In the genomic region with DNA sequence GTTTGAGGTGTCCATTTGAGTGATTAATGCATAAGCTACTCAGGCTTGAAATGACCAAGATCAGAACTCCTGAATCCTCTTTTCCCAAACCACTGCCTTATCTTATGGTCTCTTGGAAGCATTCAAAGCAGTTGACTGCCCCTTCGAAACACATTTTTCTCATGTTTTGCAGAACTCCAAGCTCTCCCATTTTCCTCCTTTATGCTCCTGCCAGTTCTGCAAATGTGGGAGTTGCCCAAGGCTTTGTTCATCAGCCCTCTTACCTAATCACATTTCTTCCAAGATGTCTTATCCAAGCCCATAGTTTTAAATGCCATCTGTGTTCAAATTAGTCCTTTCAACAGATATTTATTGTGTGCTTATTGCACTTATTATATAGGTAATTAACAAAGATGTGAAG, we compare ENCODE assay signal across 12 cellular contexts. TPM values are rescaled to one million over a fixed set of nuclear protein-coding genes. Genes with fewer than 3 reads are reported as not detected.
DNase-seq lines count a peak whose midpoint lies in the region; ATAC-seq and TF ChIP-seq lines count a peak whose summit lies in the region.
"Had no signal": no experiment of that assay in that cellular context is flagged by ENCODE, and none has a peak within 500 bp of the region (broad histone marks: within the 10 kb centered on the region; RNA-seq: fewer than 3 reads in every experiment).

No MANE protein-coding gene starts in this region.

- POLR2A ChIA-PET in PC-9 (lab: Charles Lee; ENCODE audit: unreplicated experiment) = interaction anchor here (0.6 to 0.9 kb wide), 2 partner anchors 113 to 132 kb away, joined by 3 to 10 read pairs; no protein-coding TSS in a partner anchor

- no peak for ATAC-seq in HG03280 (IDR thresholded peaks at IDR 0.05; ENCODE audit: unreplicated experiment)

- H3K36me3 Mint-ChIP-seq in activated naive CD4-positive, alpha-beta T cell treated with anti-CD3 and anti-CD28 coated beads, Interleukin-2, amount 50 U/mL, for 24 hours = peaks cover 11% of the 10 kb centered on the region

- peak overlapping the region; percentile 67 for H3K27ac Mint-ChIP-seq in activated naive CD4-positive, alpha-beta T cell treated with anti-CD3 and anti-CD28 coated beads, Interleukin-2, amount 50 U/mL, for 24 hours

- DNase-seq in activated naive CD4-positive, alpha-beta T cell treated with Interleukin-2 at 50 U/mL for 16 hours = no peak
- no peak for DNase-seq in PC-9
- DNase-seq in effector memory CD4-positive, alpha-beta T cell = no peak
- DNase-seq in cerebellar nuclear complex (lab: John Stamatoyannopoulos, UW) = no peak
- DNase-seq in HuH-7 (ENCODE audit: low spot score) = no peak
- DNase-seq: H7; NCI-H1105 treated with DMSO at 0.1 percent for 48 hours; NCI-H510A; stimulated activated CD4-positive, alpha-beta T cell treated with anti-CD3 and anti-CD28 coated beads, Interleukin-4, amount 100 ng/mL, for 1 hour had no signal

- H3K9me2 ChIP-seq in PC-9 (ENCODE audit: insufficient read depth) = no peaks in the 10 kb centered on the region

- peaks cover 62% of the 10 kb centered on the region for H3K4me1 Mint-ChIP-seq in activated naive CD4-positive, alpha-beta T cell treated with anti-CD3 and anti-CD28 coated beads, Interleukin-2, amount 50 U/mL, for 24 hours

- peaks cover 37% of the 10 kb centered on the region for H4K20me1 ChIP-seq in PC-9 (ENCODE audit: insufficient read depth)

- H3K36me3 ChIP-seq in PC-9 (ENCODE audit: low read depth) (peaks cover 24% of the 10 kb centered on the region), skeletal muscle satellite cell (ENCODE audit: insufficient read depth, low read length) (peaks cover 27% of the 10 kb centered on the region)
- H3K36me3 ChIP-seq in effector memory CD4-positive, alpha-beta T cell (ENCODE audit: control insufficient read depth, insufficient read depth, low read length) = no peaks in the 10 kb centered on the region

- no TSS peak for BruUV-seq in PC-9 (replicated peaks; lab: Mats Ljungman, UMichigan)

- H3K4me1 ChIP-seq in PC-9 (replicated peaks; ENCODE audit: insufficient read depth) (peaks cover 17% of the 10 kb centered on the region), skeletal muscle satellite cell (ENCODE audit: control insufficient read depth, insufficient read depth, low read length) (peaks cover 11% of the 10 kb centered on the region)
- peaks cover 13% of the 10 kb centered on the region for H3K4me1 ChIP-seq in effector memory CD4-positive, alpha-beta T cell (ENCODE audit: control insufficient read depth, insufficient read depth, low read length, poor library complexity, severe bottlenecking)

- intact Hi-C loops in PC-9 (cut with micrococcal nuclease; ENCODE audit: unreplicated experiment) = no loop called here

- no peak overlapping the region for H3K9ac ChIP-seq in skeletal muscle satellite cell (ENCODE audit: low read depth, low read length)

- H3F3A ChIP-seq in PC-9 (ENCODE audit: insufficient read depth, low read depth) = peaks cover 58% of the 10 kb centered on the region

- TF ChIP-seq CTCF in PC-9 (conservative IDR thresholded peaks at IDR 0.05) = no peak

- no peaks in the 10 kb centered on the region for H3K9me3 ChIP-seq in PC-9 (ENCODE audit: insufficient read depth, low read depth)
- H3K9me3 ChIP-seq in effector memory CD4-positive, alpha-beta T cell (ENCODE audit: control insufficient read depth, low read length) = no peaks in the 10 kb centered on the region
- no peaks in the 10 kb centered on the region for H3K9me3 ChIP-seq in skeletal muscle satellite cell (replicated peaks; ENCODE audit: low read length)

- no peaks in the 10 kb centered on the region for H3K27me3 Mint-ChIP-seq in activated naive CD4-positive, alpha-beta T cell treated with anti-CD3 and anti-CD28 coated beads, Interleukin-2, amount 50 U/mL, for 24 hours

- peaks cover 92% of the 10 kb centered on the region for H3K79me2 ChIP-seq in PC-9 (ENCODE audit: low read depth)

- H2AFZ ChIP-seq in PC-9 = no peak overlapping the region

- no peaks in the 10 kb centered on the region for H3K9me3 Mint-ChIP-seq in activated naive CD4-positive, alpha-beta T cell treated with anti-CD3 and anti-CD28 coated beads, Interleukin-2, amount 50 U/mL, for 24 hours

- no peaks in the 10 kb centered on the region for H3K27me3 ChIP-seq in PC-9 (ENCODE audit: insufficient read depth, low read depth)
- H3K27me3 ChIP-seq in effector memory CD4-positive, alpha-beta T cell (replicated peaks; ENCODE audit: control insufficient read depth, insufficient read depth, low read length, poor library complexity, severe bottlenecking) = no peaks in the 10 kb centered on the region
- no peaks in the 10 kb centered on the region for H3K27me3 ChIP-seq in skeletal muscle satellite cell (ENCODE audit: control insufficient read depth, insufficient read depth, low read length)

- no peak overlapping the region for H3K27ac ChIP-seq in PC-9
- peak overlapping the region; percentile 99 for H3K27ac ChIP-seq in effector memory CD4-positive, alpha-beta T cell (ENCODE audit: insufficient read depth, low read length, poor library complexity, severe bottlenecking)

- CTCF ChIA-PET in PC-9 (lab: Charles Lee) = interaction anchor here (0.7 kb wide), 1 partner anchor 56 kb away, joined by 3 read pairs; the partner anchor contains the start of gene KLHDC1

- peak overlapping the region; percentile 89; the same call in 1 of the 2 replicates for H3K4me3 ChIP-seq in PC-9
- H3K4me3 ChIP-seq in effector memory CD4-positive, alpha-beta T cell (ENCODE audit: insufficient read depth, low read depth, low read length, poor library complexity, severe bottlenecking) = no peak overlapping the region
- H3K4me3 ChIP-seq in skeletal muscle satellite cell (ENCODE audit: low read length) = no peak overlapping the region

- peak overlapping the region; percentile 90 for H3K4me2 ChIP-seq in PC-9
- H3K4me2 ChIP-seq in skeletal muscle satellite cell (ENCODE audit: low read length) = peak overlapping the region; percentile 90

- peak overlapping the region; percentile 91 for H3K4me3 Mint-ChIP-seq in activated naive CD4-positive, alpha-beta T cell treated with anti-CD3 and anti-CD28 coated beads, Interleukin-2, amount 50 U/mL, for 24 hours

RNA-seq across cellular contexts. Expression of gene DNAAF2, which starts 1.8 kb away (rescaled TPM):
- total RNA-seq in PC-9 (2021) = 8.2 and 9.5 TPM in 2 replicates
- 12.7 and 13.2 TPM in 2 replicates for total RNA-seq in skeletal muscle satellite cell (2012; rRNA removed)

RNA-seq across cellular contexts. Expression of gene MGAT2, which starts 16.3 kb away (rescaled TPM):
- total RNA-seq in PC-9 (2021) = 18.9 and 22.0 TPM in 2 replicates
- 76.9 and 77.3 TPM in 2 replicates for total RNA-seq in skeletal muscle satellite cell (2012; rRNA removed)

RNA-seq across cellular contexts. Expression of gene RPL36AL, which starts 16.4 kb away (rescaled TPM):
- 120 and 151 TPM in 2 replicates for total RNA-seq in PC-9 (2021)
- 169 and 188 TPM in 2 replicates for total RNA-seq in skeletal muscle satellite cell (2012; rRNA removed)

RNA-seq across cellular contexts. Expression of gene LRR1, which starts 38.1 kb away (rescaled TPM):
- total RNA-seq in PC-9 (2021) = 16.1 and 19.0 TPM in 2 replicates
- total RNA-seq in skeletal muscle satellite cell (2012; rRNA removed) = 23.3 and 28.2 TPM in 2 replicates

RNA-seq across cellular contexts. Expression of gene RPS29, which starts 50.7 kb away (rescaled TPM):
- 1,018 and 1,294 TPM in 2 replicates for total RNA-seq in PC-9 (2021)
- 3,192 and 4,996 TPM in 2 replicates for total RNA-seq in skeletal muscle satellite cell (2012; rRNA removed)
